11 cellular contexts compared by ENCODE assay signal in the genomic region with DNA sequence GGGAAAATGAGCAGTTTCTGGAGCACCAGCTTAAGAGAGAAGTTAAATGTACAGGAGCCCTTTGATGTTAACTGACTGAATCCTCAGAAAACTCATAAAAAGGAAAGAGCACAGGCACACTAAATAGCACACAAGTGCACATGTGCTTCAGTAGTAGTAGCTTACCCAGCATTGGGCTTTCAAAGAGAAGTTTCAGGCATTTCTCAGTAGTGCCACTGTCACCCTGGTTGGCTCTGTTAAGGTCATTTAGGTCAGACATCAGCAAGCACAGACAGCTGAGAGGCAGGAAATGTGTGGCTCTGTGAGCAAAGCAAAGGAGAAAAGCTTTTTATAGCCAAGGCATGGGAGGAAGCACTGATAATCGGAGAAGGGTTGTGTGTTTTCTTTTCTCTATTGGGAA.
DNase-seq lines count a peak whose midpoint lies in the region; ATAC-seq and TF ChIP-seq lines count a peak whose summit lies in the region.
"Had no signal": no experiment of that assay in that cellular context is flagged by ENCODE, and none has a peak within 500 bp of the region (broad histone marks: within the 10 kb centered on the region; RNA-seq: fewer than 3 reads in every experiment).

No MANE protein-coding gene starts in this region.

- no peak overlapping the region for H3K4me3 ChIP-seq in heart left ventricle
- H3K4me3 ChIP-seq in stomach = no peak overlapping the region

- H3K4me3 Mint-ChIP-seq in activated T-cell treated with anti-CD3 and anti-CD28 coated beads, Interleukin-2, amount 50 U/mL, for 24 hours = no peak overlapping the region
- no peak overlapping the region for H3K4me3 Mint-ChIP-seq in activated T-cell treated with anti-CD3 and anti-CD28 coated beads, Interleukin-2, amount 50 U/mL, for 4 hours
- H3K4me3 Mint-ChIP-seq: natural killer cell had no signal

- H3K4me1 ChIP-seq in heart left ventricle = peaks cover 0 to 59% (median 12%) of the 10 kb centered on the region in 12 donors
- peaks cover 15 to 46% (median 18%) of the 10 kb centered on the region in 4 donors for H3K4me1 ChIP-seq in stomach

- no peak for DNase-seq in activated T-cell treated with anti-CD3 and anti-CD28 coated beads, Interleukin-2, amount 50 U/mL, for 24 hours
- DNase-seq in activated T-cell treated with anti-CD3 and anti-CD28 coated beads, Interleukin-2, amount 50 U/mL, for 4 hours = no peak
- peak; percentile 17 for DNase-seq in OCI-M1 (lab: John Stamatoyannopoulos, UW)
- DNase-seq in heart left ventricle = peak in 1 of 5 donors; percentile 49
- no peak for DNase-seq in stomach
- no peak for DNase-seq in GM19240 (ENCODE audit: insufficient read length, low spot score)
- DNase-seq in GM19238 (ENCODE audit: insufficient read length, low spot score) = no peak
- DNase-seq: AML-193, natural killer cell, NCI-H146 had no signal

- H3K36me3 Mint-ChIP-seq in activated T-cell treated with anti-CD3 and anti-CD28 coated beads, Interleukin-2, amount 50 U/mL, for 24 hours (ENCODE audit: low read depth) = no peaks in the 10 kb centered on the region
- H3K36me3 Mint-ChIP-seq in activated T-cell treated with anti-CD3 and anti-CD28 coated beads, Interleukin-2, amount 50 U/mL, for 4 hours (ENCODE audit: insufficient read depth) = no peaks in the 10 kb centered on the region
- H3K36me3 Mint-ChIP-seq: natural killer cell had no signal

- H3K27ac ChIP-seq in heart left ventricle (peak overlapping the region in 10 of 12 donors; percentile 9 to 81 (median 43)), stomach (peak overlapping the region in 4 of 5 donors; percentile 33 to 55 (median 46))

- H3K27me3 Mint-ChIP-seq in activated T-cell treated with anti-CD3 and anti-CD28 coated beads, Interleukin-2, amount 50 U/mL, for 24 hours = no peaks in the 10 kb centered on the region
- H3K27me3 Mint-ChIP-seq in activated T-cell treated with anti-CD3 and anti-CD28 coated beads, Interleukin-2, amount 50 U/mL, for 4 hours (ENCODE audit: low read depth) = no peaks in the 10 kb centered on the region

- intact Hi-C loops in heart left ventricle (cut with DNase I) (no loop called here), stomach (cut with DNase I; ENCODE audit: low total_unique reads) (no loop called here)

- TF ChIP-seq POLR2A in heart left ventricle (IDR thresholded peaks at IDR 0.05) (no peak), stomach (IDR thresholded peaks at IDR 0.05) (no peak)

- peak overlapping the region; percentile 79 for H3K27ac Mint-ChIP-seq in activated T-cell treated with anti-CD3 and anti-CD28 coated beads, Interleukin-2, amount 50 U/mL, for 24 hours
- H3K27ac Mint-ChIP-seq: natural killer cell had no signal

- 0 to 3% (median 2%) methylated on average over 1 of the region's 1 CpG for WGBS in heart left ventricle, 4 donors
- WGBS in stomach, 5 donors = 4 to 11% (median 10%) methylated on average over 1 of the region's 1 CpG

- ATAC-seq in activated T-cell treated with anti-CD3 and anti-CD28 coated beads, Interleukin-2, amount 50 U/mL, for 4 hours = no peak
- ATAC-seq in heart left ventricle = peak; percentile 72 to 92 (median 92)
- no peak for ATAC-seq in HG02623 (IDR thresholded peaks at IDR 0.05; ENCODE audit: unreplicated experiment)

- no peak for TF ChIP-seq EP300 in stomach (IDR thresholded peaks at IDR 0.05)

- H3K27me3 ChIP-seq in heart left ventricle = no peaks in the 10 kb centered on the region
- no peaks in the 10 kb centered on the region for H3K27me3 ChIP-seq in stomach

- peaks cover 56% of the 10 kb centered on the region for H3K4me1 Mint-ChIP-seq in activated T-cell treated with anti-CD3 and anti-CD28 coated beads, Interleukin-2, amount 50 U/mL, for 24 hours (ENCODE audit: low read depth)
- peaks cover 37% of the 10 kb centered on the region for H3K4me1 Mint-ChIP-seq in activated T-cell treated with anti-CD3 and anti-CD28 coated beads, Interleukin-2, amount 50 U/mL, for 4 hours (ENCODE audit: low read depth)

- peaks cover 2% of the 10 kb centered on the region for H3K9me3 Mint-ChIP-seq in activated T-cell treated with anti-CD3 and anti-CD28 coated beads, Interleukin-2, amount 50 U/mL, for 24 hours
- H3K9me3 Mint-ChIP-seq in activated T-cell treated with anti-CD3 and anti-CD28 coated beads, Interleukin-2, amount 50 U/mL, for 4 hours = no peaks in the 10 kb centered on the region
- H3K9me3 Mint-ChIP-seq: natural killer cell had no signal

- no peak for TF ChIP-seq CTCF in heart left ventricle (IDR thresholded peaks at IDR 0.05)
- no peak for TF ChIP-seq CTCF in stomach (IDR thresholded peaks at IDR 0.05)

- H3K36me3 ChIP-seq in heart left ventricle = no peaks in the 10 kb centered on the region
- H3K36me3 ChIP-seq in stomach = no peaks in the 10 kb centered on the region

- H3K9me3 ChIP-seq in heart left ventricle (no peaks in the 10 kb centered on the region), stomach (no peaks in the 10 kb centered on the region)

Comparison
In these comparisons a context has a peak if more than half of its experiments do, and no peak if none do; other contexts are left out.
1. ATAC-seq: peak in heart left ventricle (4 of 4); none in activated T-cell treated with anti-CD3 and anti-CD28 coated beads, Interleukin-2, amount 50 U/mL, for 4 hours (0 of 2) and HG02623 (single experiment).